ENCODE assay signal across 3 cellular contexts in genomic region chr1:167865804-167866308, GRCh38. TPM values are rescaled to one million over a fixed set of nuclear protein-coding genes. Genes with fewer than 3 reads are reported as not detected.
"Had no signal": no experiment of that assay in that cellular context is flagged by ENCODE, and none has a peak within 500 bp of the region (broad histone marks: within the 10 kb centered on the region; RNA-seq: fewer than 3 reads in every experiment).

No MANE protein-coding gene starts in this region.

RNA-seq across cellular contexts. Expression of gene ADCY10, which starts 48.1 kb away (rescaled TPM):
- total RNA-seq: activated T-cell treated with anti-CD3 and anti-CD28 coated beads, Interleukin-2, amount 50 U/mL, for 4 hours; activated T-helper 1 cell treated with anti-CD3 and anti-CD28 coated beads, Interleukin-12 subunit alpha, Interleukin-12 subunit beta, Interleukin-2, Interleukin-4 antibody, amounts not matched to agents 30 ng/mL and 10 ng/mL and 1 ng/mL, durations not matched to agents 14 hours and 24 hours and 36 hours; SJSA1 had no signal
